In the genomic region with DNA sequence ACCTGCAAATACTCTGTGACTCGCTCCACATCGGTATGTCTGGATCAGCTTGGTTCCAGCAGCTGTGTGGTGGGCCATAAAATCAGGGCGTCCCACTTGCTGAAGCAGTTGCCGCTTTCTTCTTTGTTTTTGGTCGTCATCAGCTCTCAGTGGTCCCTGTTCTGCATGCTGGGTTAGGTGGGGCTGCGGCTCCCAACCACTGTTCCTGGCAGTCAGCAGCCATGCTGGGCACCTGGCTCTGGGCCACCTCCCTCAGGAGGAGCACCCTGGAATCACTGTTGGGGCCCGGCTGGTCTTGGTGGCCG, we compare ENCODE assay signal across 18 cellular contexts.
"Had no signal": no experiment of that assay in that cellular context is flagged by ENCODE, and none has a peak within 500 bp of the region (broad histone marks: within the 10 kb centered on the region; RNA-seq: fewer than 3 reads in every experiment).

No MANE protein-coding gene starts in this region.

- H3K4me1 ChIP-seq: gastroesophageal sphincter, right atrium auricular region, SJCRH30 had no signal

- H3K27ac ChIP-seq: dorsolateral prefrontal cortex, gastroesophageal sphincter, hepatocyte, left lung, right atrium auricular region, SJCRH30, skin epidermis, upper lobe of left lung had no signal

- H3K27me3 Mint-ChIP-seq: progenitor cell of endocrine pancreas had no signal

- H3K36me3 ChIP-seq: SJCRH30 had no signal

- H3K4me3 ChIP-seq: dorsolateral prefrontal cortex, gastroesophageal sphincter, hepatocyte, left lung, right atrium auricular region, SJCRH30, skin epidermis, upper lobe of left lung had no signal

- H3K27ac Mint-ChIP-seq: progenitor cell of endocrine pancreas; T-helper 2 cell treated with Interferon-gamma antibody and Interleukin-4, amounts not matched to agents 5 μg/mL and 100 μg/mL, for 36 hours had no signal

- H3K27me3 ChIP-seq: dorsolateral prefrontal cortex, gastroesophageal sphincter, hepatocyte, left lung, right atrium auricular region, SJCRH30, upper lobe of left lung had no signal

- H3K9me3 Mint-ChIP-seq: T-helper 2 cell treated with Interferon-gamma antibody and Interleukin-4, amounts not matched to agents 5 μg/mL and 100 μg/mL, for 36 hours had no signal

- ATAC-seq: gastroesophageal sphincter, left lung had no signal

- H3K9me3 ChIP-seq: gastroesophageal sphincter, left lung, right atrium auricular region, SJCRH30, upper lobe of left lung had no signal

- H3K4me3 Mint-ChIP-seq: T-helper 2 cell treated with Interferon-gamma antibody and Interleukin-4, amounts not matched to agents 5 μg/mL and 100 μg/mL, for 36 hours had no signal

- DNase-seq: activated CD4-positive, alpha-beta T cell treated with anti-CD3 and anti-CD28 coated beads, Interleukin-2, amount 50 U/mL, for 1 hour; activated effector memory CD4-positive, alpha-beta T cell treated with anti-CD3 and anti-CD28 coated beads, Interleukin-2, amount 50 U/mL, for 16 hours; activated T-cell treated with anti-CD3 and anti-CD28 coated beads, Interleukin-2, amount 50 U/mL, for 48 hours; dorsolateral prefrontal cortex; erythroblast; left lung; mammary epithelial cell; nucleus accumbens; SJCRH30; stimulated activated CD4-positive, alpha-beta T cell treated with anti-CD3 and anti-CD28 coated beads, Interleukin-15, amount 100 ng/mL, for 24 hours; stimulated activated CD4-positive, alpha-beta T cell treated with anti-CD3 and anti-CD28 coated beads, Interleukin-4, amount 100 ng/mL, for 1 hour; upper lobe of left lung had no signal
